ENCODE assay signal across 1 cellular context in genomic region chr5:154788212-154788611, GRCh38.
TF ChIP-seq lines count a peak whose summit lies in the region.

No MANE protein-coding gene starts in this region.

TF ChIP-seq in GM23338, 12 proteins besides CTCF, POLR2A, EP300 and RAD21 (continued from another document):
- TF ChIP-seq ZNF462 (CRISPR knock-in tag; IDR thresholded peaks at IDR 0.05) (no peak), CREB1 (CRISPR knock-in tag; IDR thresholded peaks at IDR 0.05; ENCODE audit: low read depth) (no peak), POLR2AphosphoS5 (IDR thresholded peaks at IDR 0.05; ENCODE audit: low read depth) (no peak), JUNB (IDR thresholded peaks at IDR 0.05; ENCODE audit: unreplicated experiment) (no peak), ZNF331 (CRISPR knock-in tag; IDR thresholded peaks at IDR 0.05; ENCODE audit: low read depth) (no peak), EZH2phosphoT487 (IDR thresholded peaks at IDR 0.05; ENCODE audit: unreplicated experiment) (no peak), EZH2 (IDR thresholded peaks at IDR 0.05; ENCODE audit: low read depth, unreplicated experiment) (no peak), ZNF114 (CRISPR knock-in tag; IDR thresholded peaks at IDR 0.05) (no peak)
